ENCODE assay signal across 8 cellular contexts in the genomic region with DNA sequence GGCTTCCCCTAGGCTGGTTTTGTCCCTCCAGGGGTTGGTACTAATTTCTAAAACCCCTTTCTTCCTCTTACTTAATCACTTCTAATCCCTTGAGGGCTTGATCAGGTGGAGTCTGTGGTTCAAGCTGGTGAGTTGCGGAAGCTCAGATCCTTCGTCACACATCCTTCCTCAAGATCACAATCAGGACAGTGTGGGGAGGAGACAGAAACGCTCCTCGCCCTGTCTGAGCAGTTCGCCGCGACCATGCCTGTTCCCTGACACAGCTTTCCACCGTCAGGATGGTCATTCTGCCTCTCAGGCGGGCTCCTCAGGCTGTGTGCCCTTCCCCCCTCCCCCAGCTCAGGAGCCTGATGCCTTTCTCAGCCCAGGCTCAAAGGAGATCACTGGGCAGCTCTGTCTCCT. TPM values are rescaled to one million over a fixed set of nuclear protein-coding genes. Genes with fewer than 3 reads are reported as not detected.
DNase-seq lines count a peak whose midpoint lies in the region; ATAC-seq, FAIRE-seq and TF ChIP-seq lines count a peak whose summit lies in the region.
"Had no signal": no experiment of that assay in that cellular context is flagged by ENCODE, and none has a peak within 500 bp of the region (broad histone marks: within the 10 kb centered on the region; RNA-seq: fewer than 3 reads in every experiment).

No MANE protein-coding gene starts in this region.

- H2AFZ ChIP-seq in H1 (ENCODE audit: low read length), result no peak overlapping the region
- no peak overlapping the region for H2AFZ ChIP-seq in mesenchymal stem cell (ENCODE audit: low read depth, low read length)

- H3K27ac ChIP-seq in H1 (ENCODE audit: low read depth, low read length) (0 out of 2 replicates have a peak overlapping the region, but pooled peaks have one; percentile 0), mesenchymal stem cell (ENCODE audit: low read length, poor library complexity, severe bottlenecking) (no peak overlapping the region)

- H2AK5ac ChIP-seq in H1 (ENCODE audit: low read depth, low read length) (no peak overlapping the region), mesenchymal stem cell (ENCODE audit: low read length, severe bottlenecking) (no peak overlapping the region)

- H2BK15ac ChIP-seq in H1 (ENCODE audit: low read length) (no peak overlapping the region), mesenchymal stem cell (ENCODE audit: low read depth, poor library complexity, severe bottlenecking) (no peak overlapping the region)

- TF ChIP-seq CTCF in H1 (IDR thresholded peaks at IDR 0.05; ENCODE audit: control extremely low read depth in 1 of 3, insufficient read depth in 1 of 3, low read depth in 1 of 3, low read length in 3 of 3), result no peak

- H3K4me1 ChIP-seq in H1 (replicated peaks in 1 of 4; ENCODE audit: control insufficient read depth in 3 of 4, insufficient read depth in 4 of 4, low read length in 3 of 4), result peaks cover 0 to 6% (median 0%) of the 10 kb centered on the region in 4 experiments; a peak in 3 of 7 replicates
- no peaks in the 10 kb centered on the region for H3K4me1 ChIP-seq in mesenchymal stem cell (ENCODE audit: control insufficient read depth, insufficient read depth, low read depth, low read length)

- H2BK5ac ChIP-seq in H1 (ENCODE audit: low read depth, low read length) (no peak overlapping the region), mesenchymal stem cell (ENCODE audit: low read depth, low read length, poor library complexity, severe bottlenecking) (no peak overlapping the region)

- TF ChIP-seq EP300 in H1 (IDR thresholded peaks at IDR 0.05; ENCODE audit: borderline replicate concordance in 1 of 2, low read depth in 2 of 2, low read length in 2 of 2), result no peak

- H3K14ac ChIP-seq in H1 (ENCODE audit: insufficient read length), result no peak overlapping the region
- H3K14ac ChIP-seq in mesenchymal stem cell (ENCODE audit: low read length in 2 of 2), result no peak overlapping the region

- 89% methylated on average over 9 of the region's 9 CpGs; no CpG with 5 or more reads in 1 of the 2 experiments for WGBS in H1 (ENCODE audit: extremely low coverage in 1 of 2, insufficient coverage in 1 of 2, insufficient read length in 1 of 2, insufficient replicate concordance in 2 of 2, low coverage in 1 of 2, low lambda C conversion rate in 2 of 2, missing lambda C conversion rate in 1 of 2), 2 experiments
- 73% methylated on average over 9 of the region's 9 CpGs for WGBS in mesenchymal stem cell

- ATAC-seq in HG03066 (IDR thresholded peaks at IDR 0.05; ENCODE audit: low read depth, unreplicated experiment), result peak; percentile 88

- H3K4ac ChIP-seq in H1 (replicated peaks; ENCODE audit: insufficient read length, low read depth, low read length) (no peak overlapping the region), mesenchymal stem cell (ENCODE audit: low read depth in 1 of 2, low read length in 2 of 2) (no peak overlapping the region)

- H3K18ac ChIP-seq in H1 (ENCODE audit: extremely low read depth, low read length), result no peak overlapping the region
- H3K18ac ChIP-seq in mesenchymal stem cell (ENCODE audit: low read depth in 1 of 2, low read length in 2 of 2), result no peak overlapping the region

- no peaks in the 10 kb centered on the region for H3K23me2 ChIP-seq in H1 (ENCODE audit: low read depth, low read length)

- no peak for TF ChIP-seq POLR2A in H1 (IDR thresholded peaks at IDR 0.05; ENCODE audit: control extremely low read depth in 1 of 2, low read depth in 2 of 2, low read length in 2 of 2)

- no peak for TF ChIP-seq RAD21 in H1 (IDR thresholded peaks at IDR 0.05 in 1 of 2, conservative IDR thresholded peaks at IDR 0.05 in 1 of 2; ENCODE audit: low read depth in 2 of 2, low read length in 2 of 2)

- POLR2A ChIA-PET in H1 (lab: Charles Lee; ENCODE audit: partially characterized antibody), result interaction anchor here (1.0 kb wide), 1 partner anchor 8 kb away, joined by 3 read pairs; no protein-coding TSS in a partner anchor

- H3K79me1 ChIP-seq in H1 (ENCODE audit: low read depth, low read length) (no peaks in the 10 kb centered on the region; the same call in 1 of the 2 replicates), mesenchymal stem cell (replicated peaks; ENCODE audit: low read length, poor library complexity, severe bottlenecking) (no peaks in the 10 kb centered on the region)

- no peak overlapping the region for H2BK120ac ChIP-seq in H1 (replicated peaks; ENCODE audit: low read depth, low read length)
- no peak overlapping the region for H2BK120ac ChIP-seq in mesenchymal stem cell (ENCODE audit: low read depth, low read length)

- no peak for FAIRE-seq in H1 (lab: Jason Lieb, UNC)

- no peaks in the 10 kb centered on the region for H3K27me3 ChIP-seq in H1 (replicated peaks in 1 of 4; ENCODE audit: control insufficient read depth in 3 of 4, extremely low read depth in 1 of 4, insufficient read depth in 3 of 4, low read length in 3 of 4)
- H3K27me3 ChIP-seq in mesenchymal stem cell (ENCODE audit: control insufficient read depth in 1 of 2, insufficient read depth in 1 of 2, low read length in 2 of 2), result peaks cover 9 to 17% of the 10 kb centered on the region in 2 experiments

- H2BK12ac ChIP-seq in H1 (ENCODE audit: low read depth, low read length), result no peak overlapping the region
- H2BK12ac ChIP-seq in mesenchymal stem cell (ENCODE audit: low read length in 2 of 2), result no peak overlapping the region

- H3K4me3 ChIP-seq in H1 (ENCODE audit: extremely low read depth in 1 of 4, insufficient read depth in 2 of 4, low read depth in 3 of 4, low read length in 4 of 4) (no peak overlapping the region; a peak in 1 of 8 replicates), mesenchymal stem cell (ENCODE audit: insufficient read depth in 1 of 2, low read depth in 1 of 2, low read length in 2 of 2) (no peak overlapping the region)

- H4K91ac ChIP-seq in H1 (replicated peaks; ENCODE audit: insufficient read length, low read length) (no peak overlapping the region), mesenchymal stem cell (ENCODE audit: low read length) (no peak overlapping the region)

- no peaks in the 10 kb centered on the region for H4K20me1 ChIP-seq in H1 (replicated peaks in 1 of 2; ENCODE audit: control insufficient read depth in 1 of 2, insufficient read depth in 2 of 2, low read length in 2 of 2)

- no peak overlapping the region for H3K56ac ChIP-seq in H1 (replicated peaks; ENCODE audit: insufficient read length, low read depth, low read length)

- H4K5ac ChIP-seq in H1 (ENCODE audit: insufficient read length, low read depth, low read length), result no peak overlapping the region

- H3K9me3 ChIP-seq in H1 (ENCODE audit: insufficient read depth in 2 of 2, low read depth in 1 of 2, low read length in 1 of 2) (no peaks in the 10 kb centered on the region), mesenchymal stem cell (ENCODE audit: control insufficient read depth, low read length) (no peaks in the 10 kb centered on the region)

- no peaks in the 10 kb centered on the region for H3K36me3 ChIP-seq in H1 (ENCODE audit: control insufficient read depth in 2 of 4, insufficient read depth in 4 of 4, low read length in 3 of 4)
- H3K36me3 ChIP-seq in mesenchymal stem cell (ENCODE audit: control insufficient read depth in 1 of 2, insufficient read depth in 2 of 2, low read depth in 1 of 2, low read length in 2 of 2), result no peaks in the 10 kb centered on the region

- H4K8ac ChIP-seq in H1 (ENCODE audit: extremely low read depth, insufficient read depth, low read length) (peak overlapping the region; percentile 69; the same call in 1 of the 2 replicates), mesenchymal stem cell (ENCODE audit: low read length) (no peak overlapping the region)

- no peak overlapping the region for H3K23ac ChIP-seq in H1 (ENCODE audit: insufficient read length)
- H3K23ac ChIP-seq in mesenchymal stem cell (ENCODE audit: low read length in 2 of 2), result no peak overlapping the region

- no peak overlapping the region for H2BK20ac ChIP-seq in H1 (ENCODE audit: low read length)

- H3K9ac ChIP-seq in H1 (replicated peaks in 1 of 4; ENCODE audit: extremely low read depth in 1 of 4, low read depth in 3 of 4, low read length in 3 of 4), result no peak overlapping the region; a peak in 1 of 7 replicates
- no peak overlapping the region for H3K9ac ChIP-seq in mesenchymal stem cell (ENCODE audit: low read length)

- CTCF ChIA-PET in H1 (lab: Charles Lee; ENCODE audit: partially characterized antibody), result interaction anchor here (0.9 to 6.7 kb wide), 10 partner anchors 9 to 362 kb away, joined by 3 to 37 read pairs (median 6); no protein-coding TSS in a partner anchor

- no peaks in the 10 kb centered on the region for H3K79me2 ChIP-seq in H1 (ENCODE audit: control insufficient read depth in 1 of 2, insufficient read depth in 2 of 2, low read length in 2 of 2)

- H3K4me2 ChIP-seq in H1 (ENCODE audit: insufficient read depth in 1 of 2, low read depth in 2 of 2, low read length in 2 of 2) (no peak overlapping the region; a peak in 1 of 4 replicates), mesenchymal stem cell (ENCODE audit: low read length, poor library complexity, severe bottlenecking) (no peak overlapping the region)

- DNase-seq in GM19238 (ENCODE audit: insufficient read length, low spot score) (peak; percentile 66), T-helper 1 cell (peak; percentile 20 to 87 (median 36)), H1 (ENCODE audit: low read depth in 1 of 2, low spot score in 2 of 2) (no peak), putamen (ENCODE audit: low spot score) (no peak), mesenchymal stem cell (no peak), AG08396 (ENCODE audit: low spot score) (no peak)

TF ChIP-seq in H1, 55 proteins besides CTCF, POLR2A, EP300 and RAD21 (continues in another document):
- no peak for TF ChIP-seq MAFK (IDR thresholded peaks at IDR 0.05; ENCODE audit: low read depth, low read length)
- TF ChIP-seq KDM4A (IDR thresholded peaks at IDR 0.05; ENCODE audit: low read depth, low read length, severe bottlenecking), result no peak
- no peak for TF ChIP-seq HDAC2 (IDR thresholded peaks at IDR 0.05; ENCODE audit: borderline replicate concordance in 1 of 2, low read depth in 2 of 2, low read length in 2 of 2)
- TF ChIP-seq RNF2 (IDR thresholded peaks at IDR 0.05; ENCODE audit: borderline replicate concordance, low read depth, low read length, missing control alignments, poor library complexity, severe bottlenecking), result no peak
- TF ChIP-seq YY1 (IDR thresholded peaks at IDR 0.05; ENCODE audit: low read depth, low read length), result no peak

RNA-seq across cellular contexts. Expression of gene CPLX2, which starts 24.3 kb away (rescaled TPM):
- 0.32 and 0.42 TPM in 2 replicates for total RNA-seq in H1 (2021; fragmentation: NEBNext Ultra II Directional; extraction: Animal tissue kit (Norgen Biotek cat#: 25700))
- 0.28 and 0.35 TPM in 2 replicates for polyA plus RNA-seq in H1 (2011; rRNA removed)
- 0.40 TPM for polyA plus RNA-seq in H1 (2011; cell fraction: cytosol; rRNA removed)
- 0.24 TPM for polyA plus RNA-seq in H1 (2011; cell fraction: nucleus; rRNA removed)
- 0.39 to 1.3 TPM (median 0.99 TPM) in 4 replicates for polyA plus RNA-seq in H1 (2012, experiment 1 of 2)
- 0.55 TPM for polyA plus RNA-seq in H1 (2012, experiment 2 of 2)
- polyA plus RNA-seq in H1 (2013, experiment 1 of 2), result 0.14 TPM
- 0.18 TPM for polyA plus RNA-seq in H1 (2013, experiment 2 of 2)
- 0.32 and 0.37 TPM in 2 replicates for polyA minus RNA-seq in H1 (2011; rRNA and poly(A)+ RNA removed)
- polyA minus RNA-seq in H1 (2011; cell fraction: cytosol; rRNA and poly(A)+ RNA removed), result not detected
- polyA minus RNA-seq in H1 (2011; cell fraction: nucleus; rRNA and poly(A)+ RNA removed), result not detected
- polyA plus RNA-seq in mesenchymal stem cell (2013, experiment 1 of 2), result not detected
- polyA plus RNA-seq in mesenchymal stem cell (2013, experiment 2 of 2), result 0.03 TPM
- total RNA-seq: SK-MEL-5 had no signal

Comparison
In these comparisons a context has a peak if more than half of its experiments do, and no peak if none do; other contexts are left out.
1. DNase-seq: peak in GM19238 (single experiment) and T-helper 1 cell (5 of 5); none in H1 (0 of 2), putamen (single experiment), mesenchymal stem cell (single experiment) and AG08396 (single experiment).